Comparison of ENCODE assay signal across 25 cellular contexts in the genomic region with DNA sequence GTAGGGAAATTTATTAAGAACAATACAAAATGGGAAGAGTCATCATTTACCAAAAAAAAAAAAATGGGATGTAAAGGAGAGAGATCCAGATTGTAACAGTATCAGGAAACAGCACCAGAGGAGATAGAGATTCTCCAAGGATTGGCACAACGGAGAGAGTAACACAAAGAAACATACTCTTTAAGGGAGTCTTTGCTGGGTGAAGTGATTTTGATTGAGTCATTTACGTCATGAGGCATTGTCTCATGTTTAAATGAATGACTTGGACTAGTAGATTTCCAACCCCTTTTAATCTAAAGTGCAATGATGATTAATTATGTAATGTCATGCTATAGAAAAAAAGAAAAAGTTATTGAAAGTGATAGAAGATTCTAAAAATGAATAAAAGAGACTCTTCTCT.
DNase-seq lines count a peak whose midpoint lies in the region; ATAC-seq and TF ChIP-seq lines count a peak whose summit lies in the region.
"Had no signal": no experiment of that assay in that cellular context is flagged by ENCODE, and none has a peak within 500 bp of the region (broad histone marks: within the 10 kb centered on the region; RNA-seq: fewer than 3 reads in every experiment).

No MANE protein-coding gene starts in this region.

- no peak for ATAC-seq in HG02642 (IDR thresholded peaks at IDR 0.05; ENCODE audit: poor library complexity, unreplicated experiment)
- ATAC-seq: activated naive CD4-positive, alpha-beta T cell treated with anti-CD3 and anti-CD28 coated beads, Interleukin-2, amount 50 U/mL, for 72 hours; left cardiac atrium; mucosa of descending colon; stimulated activated naive B cell treated with anti-CD40 and anti-IgM and Interleukin-4, amounts not matched to agents 10 μg/mL and 1 μg/mL and 100 μg/mL, for 72 hours had no signal

- no peak overlapping the region for H3K4me3 ChIP-seq in fibroblast of pulmonary artery (replicated peaks; ENCODE audit: low read depth, low read length)
- H3K4me3 ChIP-seq: cardiac muscle cell, MG63, mucosa of descending colon, skin epidermis had no signal

- DNase-seq in COLO829 (ENCODE audit: low spot score) (peak; percentile 96), HT1080 (ENCODE audit: low read depth) (peak; percentile 50), SK-MEL-5 (ENCODE audit: low read depth, low spot score) (peak; percentile 98), fibroblast of pulmonary artery (ENCODE audit: low read depth) (peak; percentile 42), NCI-H1694 treated with DMSO at 0.1 percent for 48 hours (lab: John Stamatoyannopoulos, UW) (no peak), C1 segment of cervical spinal cord (lab: John Stamatoyannopoulos, UW) (no peak), NCI-H446 treated with DMSO at 0.1 percent for 48 hours (lab: John Stamatoyannopoulos, UW) (no peak)
- DNase-seq: activated CD4-positive, alpha-beta T cell treated with anti-CD3 and anti-CD28 coated beads for 48 hours; activated CD8-positive, alpha-beta memory T cell treated with anti-CD3 and anti-CD28 coated beads for 24 hours; activated effector memory CD4-positive, alpha-beta T cell treated with Interleukin-2 at 50 U/mL for 16 hours; anterior cingulate cortex; effector memory CD4-positive, alpha-beta T cell; KBM-7; left cardiac atrium; MG63; mucosa of descending colon; NCI-H1105; NCI-H187 treated with DMSO at 0.1 percent for 48 hours; stimulated activated naive B cell treated with anti-CD40 and anti-IgM and Interleukin-4, amounts not matched to agents 10 μg/mL and 1 μg/mL and 100 μg/mL, for 72 hours; substantia nigra; T1000 had no signal

- TF ChIP-seq CTCF in fibroblast of pulmonary artery (IDR thresholded peaks at IDR 0.05; ENCODE audit: low read length, missing control alignments): no peak

- in situ Hi-C loops in SK-MEL-5 (cut with HindIII; ENCODE audit: low pct_unique_long_range_greater_than_20kb, low sequenced_read_pairs): no loop called here

Comparison
In these comparisons a context has a peak if more than half of its experiments do, and no peak if none do; other contexts are left out.
1. DNase-seq: peak in COLO829 (single experiment), HT1080 (single experiment), SK-MEL-5 (single experiment) and fibroblast of pulmonary artery (single experiment); none in NCI-H1694 treated with DMSO at 0.1 percent for 48 hours (single experiment), C1 segment of cervical spinal cord (0 of 14) and NCI-H446 treated with DMSO at 0.1 percent for 48 hours (single experiment).